9 cellular contexts compared by ENCODE assay signal in the genomic region with DNA sequence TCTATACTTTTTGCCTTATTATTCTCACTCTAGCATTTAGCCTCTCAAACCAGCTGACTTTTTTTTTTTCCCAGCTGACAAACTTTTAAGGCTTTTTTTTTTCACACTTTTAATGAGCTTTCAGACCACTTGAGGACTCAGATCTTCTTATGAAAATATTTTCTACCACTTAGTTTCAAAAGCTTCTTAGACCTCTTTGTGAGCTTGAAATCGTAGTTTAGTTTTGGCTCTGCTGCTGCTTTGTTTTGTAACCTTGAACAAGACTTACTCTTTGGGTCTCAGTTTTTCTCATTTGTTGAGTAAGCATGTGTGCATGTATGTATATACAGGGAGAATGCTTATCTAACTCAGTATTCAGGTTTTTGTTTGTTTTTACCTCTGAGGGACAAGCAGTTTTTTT. TPM values are rescaled to one million over a fixed set of nuclear protein-coding genes. Genes with fewer than 3 reads are reported as not detected.
DNase-seq lines count a peak whose midpoint lies in the region; ATAC-seq and TF ChIP-seq lines count a peak whose summit lies in the region.
"Had no signal": no experiment of that assay in that cellular context is flagged by ENCODE, and none has a peak within 500 bp of the region (broad histone marks: within the 10 kb centered on the region; RNA-seq: fewer than 3 reads in every experiment).

No MANE protein-coding gene starts in this region.

- H3K4me1 ChIP-seq in upper lobe of left lung = peaks cover 8 to 66% (median 26%) of the 10 kb centered on the region in 4 donors

- ATAC-seq in activated naive CD4-positive, alpha-beta T cell treated with anti-CD3 and anti-CD28 coated beads, Interleukin-2, amount 50 U/mL, for 72 hours = no peak
- ATAC-seq in upper lobe of left lung (ENCODE audit: low FRiP score in 2 of 2) = no peak
- no peak for ATAC-seq in HG03565 (IDR thresholded peaks at IDR 0.05; ENCODE audit: unreplicated experiment)
- ATAC-seq in HG03457 (IDR thresholded peaks at IDR 0.05; ENCODE audit: unreplicated experiment) = no peak

- H3K4me1 Mint-ChIP-seq in activated naive CD4-positive, alpha-beta T cell treated with anti-CD3 and anti-CD28 coated beads, Interleukin-2, amount 50 U/mL, for 24 hours = peaks cover 47% of the 10 kb centered on the region

- H3K4me3 Mint-ChIP-seq in activated naive CD4-positive, alpha-beta T cell treated with anti-CD3 and anti-CD28 coated beads, Interleukin-2, amount 50 U/mL, for 24 hours = peak overlapping the region; percentile 17

- H3K9me3 Mint-ChIP-seq in activated naive CD4-positive, alpha-beta T cell treated with anti-CD3 and anti-CD28 coated beads, Interleukin-2, amount 50 U/mL, for 24 hours = no peaks in the 10 kb centered on the region
- H3K9me3 Mint-ChIP-seq in activated naive CD4-positive, alpha-beta T cell treated with anti-CD3 and anti-CD28 coated beads, Interleukin-2, amount 50 U/mL, for 72 hours = no peaks in the 10 kb centered on the region

- no peaks in the 10 kb centered on the region for H3K36me3 Mint-ChIP-seq in activated naive CD4-positive, alpha-beta T cell treated with anti-CD3 and anti-CD28 coated beads, Interleukin-2, amount 50 U/mL, for 24 hours
- peaks cover 6 to 11% of the 10 kb centered on the region in 2 donors for H3K36me3 Mint-ChIP-seq in activated naive CD4-positive, alpha-beta T cell treated with anti-CD3 and anti-CD28 coated beads, Interleukin-2, amount 50 U/mL, for 72 hours

- WGBS in upper lobe of left lung, 2 donors = 19 to 20% methylated on average over 1 of the region's 1 CpG

- H3K27me3 ChIP-seq in brain microvascular endothelial cell (replicated peaks) = no peaks in the 10 kb centered on the region
- H3K27me3 ChIP-seq in upper lobe of left lung = no peaks in the 10 kb centered on the region

- TF ChIP-seq EP300 in upper lobe of left lung (IDR thresholded peaks at IDR 0.05) = no peak

- peak overlapping the region; percentile 25 for H3K27ac Mint-ChIP-seq in activated naive CD4-positive, alpha-beta T cell treated with anti-CD3 and anti-CD28 coated beads, Interleukin-2, amount 50 U/mL, for 24 hours
- H3K27ac Mint-ChIP-seq in activated naive CD4-positive, alpha-beta T cell treated with anti-CD3 and anti-CD28 coated beads, Interleukin-2, amount 50 U/mL, for 72 hours = no peak overlapping the region

- no peak overlapping the region for H3K27ac ChIP-seq in brain microvascular endothelial cell
- H3K27ac ChIP-seq in upper lobe of left lung = peak overlapping the region; percentile 1 to 39 (median 14)

- H3K27me3 Mint-ChIP-seq in activated naive CD4-positive, alpha-beta T cell treated with anti-CD3 and anti-CD28 coated beads, Interleukin-2, amount 50 U/mL, for 24 hours = no peaks in the 10 kb centered on the region

- peak in 1 of 4 donors; percentile 13 for TF ChIP-seq POLR2A in upper lobe of left lung (IDR thresholded peaks at IDR 0.05)

- in situ Hi-C loops in brain microvascular endothelial cell (cut with HindIII; ENCODE audit: low pct_ligation_motif_present, low sequenced_read_pairs) = no loop called here

- TF ChIP-seq CTCF in brain microvascular endothelial cell (IDR thresholded peaks at IDR 0.05; ENCODE audit: low read depth, low read length, missing control alignments) (no peak), upper lobe of left lung (IDR thresholded peaks at IDR 0.05) (no peak)

- H3K9me3 ChIP-seq in upper lobe of left lung = no peaks in the 10 kb centered on the region

- no peak for DNase-seq in activated naive CD4-positive, alpha-beta T cell treated with anti-CD3 and anti-CD28 coated beads, Interleukin-2, amount 50 U/mL, for 72 hours (ENCODE audit: low spot score in 2 of 2)
- DNase-seq in brain microvascular endothelial cell (no peak), lung microvascular endothelial cell (ENCODE audit: low read depth in 2 of 2) (peak; percentile 15 to 21), upper lobe of left lung (no peak), cortex of kidney (lab: John Stamatoyannopoulos, UW) (no peak)
- DNase-seq: DMS153 had no signal

- peak overlapping the region; percentile 21 for H3K4me3 ChIP-seq in brain microvascular endothelial cell (ENCODE audit: low read depth, low read length)
- H3K4me3 ChIP-seq in upper lobe of left lung = peak overlapping the region in 3 of 4 donors; percentile 1 to 87 (median 86)

- H3K36me3 ChIP-seq in brain microvascular endothelial cell (replicated peaks) = no peaks in the 10 kb centered on the region
- H3K36me3 ChIP-seq in upper lobe of left lung = no peaks in the 10 kb centered on the region

RNA-seq across cellular contexts. Expression of a gene that starts 3.5 kb away (rescaled TPM):
- 10 to 100 TPM; 15.6 to 22.6 TPM for total RNA-seq in activated naive CD4-positive, alpha-beta T cell treated with anti-CD3 and anti-CD28 coated beads, Interleukin-2, amount 50 U/mL, for 72 hours
- total RNA-seq in lung microvascular endothelial cell = 15.0 and 28.8 TPM in 2 replicates
- 10 to 100 TPM; 37.0 to 92.2 (median 64.9) TPM for total RNA-seq in upper lobe of left lung

Comparison
In these comparisons a context has a peak if more than half of its experiments do, and no peak if none do; other contexts are left out.
1. DNase-seq: peak in lung microvascular endothelial cell (2 of 2); none in activated naive CD4-positive, alpha-beta T cell treated with anti-CD3 and anti-CD28 coated beads, Interleukin-2, amount 50 U/mL, for 72 hours (0 of 2), brain microvascular endothelial cell (single experiment), upper lobe of left lung (0 of 2) and cortex of kidney (single experiment).